ENCODE assay signal across 18 cellular contexts in the genomic region with DNA sequence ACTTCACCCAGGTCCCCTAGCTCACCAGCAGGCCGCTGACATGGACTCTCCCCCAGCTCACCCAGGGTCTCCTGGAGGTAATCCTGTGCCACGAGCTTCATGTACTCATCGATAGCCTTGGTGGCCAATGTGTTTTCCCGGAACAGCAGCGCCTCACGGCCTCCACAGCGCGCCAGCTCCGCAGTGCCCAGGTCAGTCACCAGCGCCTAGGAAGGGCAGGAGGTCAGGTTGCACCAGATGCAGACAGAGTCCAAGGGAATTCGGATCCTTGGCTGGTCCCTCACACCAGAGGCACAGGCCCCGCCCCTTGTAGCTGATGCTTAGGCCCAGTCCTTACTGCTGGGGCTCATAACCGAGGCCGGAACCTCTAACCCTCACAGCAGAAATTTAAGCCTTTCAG. TPM values are rescaled to one million over a fixed set of nuclear protein-coding genes. Genes with fewer than 3 reads are reported as not detected.
"Had no signal": no experiment of that assay in that cellular context is flagged by ENCODE, and none has a peak within 500 bp of the region (broad histone marks: within the 10 kb centered on the region; RNA-seq: fewer than 3 reads in every experiment).

No MANE protein-coding gene starts in this region.

- H3K4me3 ChIP-seq: mucosa of descending colon, right lobe of liver had no signal

- H3K36me3 ChIP-seq: right lobe of liver, transverse colon had no signal

- H3K4me3 Mint-ChIP-seq: activated B cell treated with CpG ODN at 0.5 μM for 24 hours; activated CD4-positive, alpha-beta T cell treated with anti-CD3 and anti-CD28 coated beads, Interleukin-2, amount 10 ng/mL, durations not matched to agents 7 days and 5 days; activated naive CD4-positive, alpha-beta T cell treated with anti-CD3 and anti-CD28 coated beads, Interleukin-2, amount 50 U/mL, for 24 hours; immature natural killer cell; naive thymus-derived CD8-positive, alpha-beta T cell; stimulated activated naive B cell treated with anti-CD40 and anti-IgM and Interleukin-4, amounts not matched to agents 10 μg/mL and 1 μg/mL and 100 μg/mL, for 72 hours had no signal

- ATAC-seq: heart right ventricle, psoas muscle had no signal

- H3K9me3 ChIP-seq: heart right ventricle, mucosa of descending colon, psoas muscle, right lobe of liver, spleen, transverse colon had no signal

- H3K4me1 Mint-ChIP-seq: activated B cell treated with CpG ODN at 0.5 μM for 24 hours had no signal

- H3K27ac ChIP-seq: heart right ventricle, psoas muscle, right lobe of liver, spleen, transverse colon had no signal

- DNase-seq: activated B cell treated with CpG ODN at 0.5 μM for 24 hours; activated CD4-positive, alpha-beta T cell treated with anti-CD3 and anti-CD28 coated beads, Interleukin-2, amount 10 ng/mL, durations not matched to agents 7 days and 5 days; activated effector memory CD4-positive, alpha-beta T cell treated with Interleukin-2 at 50 U/mL for 16 hours; foreskin melanocyte; heart right ventricle; immature natural killer cell; occipital lobe; spleen; stimulated activated naive B cell treated with anti-CD40 and anti-IgM and Interleukin-4, amounts not matched to agents 10 μg/mL and 1 μg/mL and 100 μg/mL, for 72 hours; transverse colon had no signal

- H3K27me3 Mint-ChIP-seq: activated B cell treated with CpG ODN at 0.5 μM for 24 hours; activated CD4-positive, alpha-beta T cell treated with anti-CD3 and anti-CD28 coated beads, Interleukin-2, amount 10 ng/mL, durations not matched to agents 7 days and 5 days; activated naive CD4-positive, alpha-beta T cell treated with anti-CD3 and anti-CD28 coated beads, Interleukin-2, amount 50 U/mL, for 24 hours; naive thymus-derived CD8-positive, alpha-beta T cell; stimulated activated naive B cell treated with anti-CD40 and anti-IgM and Interleukin-4, amounts not matched to agents 10 μg/mL and 1 μg/mL and 100 μg/mL, for 72 hours had no signal

- H3K27me3 ChIP-seq: right lobe of liver had no signal

- H3K27ac Mint-ChIP-seq: activated B cell treated with CpG ODN at 0.5 μM for 24 hours; activated CD4-positive, alpha-beta T cell treated with anti-CD3 and anti-CD28 coated beads, Interleukin-2, amount 10 ng/mL, durations not matched to agents 7 days and 5 days; activated naive CD4-positive, alpha-beta T cell treated with anti-CD3 and anti-CD28 coated beads, Interleukin-2, amount 50 U/mL, for 24 hours; stimulated activated naive B cell treated with anti-CD40 and anti-IgM and Interleukin-4, amounts not matched to agents 10 μg/mL and 1 μg/mL and 100 μg/mL, for 72 hours had no signal

- H3K9me3 Mint-ChIP-seq: activated B cell treated with CpG ODN at 0.5 μM for 24 hours; activated CD4-positive, alpha-beta T cell treated with anti-CD3 and anti-CD28 coated beads, Interleukin-2, amount 10 ng/mL, durations not matched to agents 7 days and 5 days; activated naive CD4-positive, alpha-beta T cell treated with anti-CD3 and anti-CD28 coated beads, Interleukin-2, amount 50 U/mL, for 24 hours; immature natural killer cell; naive thymus-derived CD8-positive, alpha-beta T cell; stimulated activated naive B cell treated with anti-CD40 and anti-IgM and Interleukin-4, amounts not matched to agents 10 μg/mL and 1 μg/mL and 100 μg/mL, for 72 hours had no signal

RNA-seq across cellular contexts. Expression of gene RASAL3, which starts 7.9 kb away (rescaled TPM):
- total RNA-seq: bronchial epithelial cell had no signal

RNA-seq across cellular contexts. Expression of gene PGLYRP2, which starts 22.9 kb away (rescaled TPM):
- total RNA-seq: activated B cell treated with CpG ODN at 0.5 μM for 24 hours; activated CD8-positive, alpha-beta memory T cell treated with anti-CD3 and anti-CD28 coated beads for 36 hours; bronchial epithelial cell; heart right ventricle; mucosa of descending colon; occipital lobe; psoas muscle; subcutaneous adipose tissue; transverse colon had no signal
- polyA plus RNA-seq: heart right ventricle, psoas muscle had no signal

RNA-seq across cellular contexts. Expression of gene CYP4F22, which starts 51.9 kb away (rescaled TPM):
- total RNA-seq: activated B cell treated with CpG ODN at 0.5 μM for 24 hours, bronchial epithelial cell, heart right ventricle, occipital lobe, transverse colon had no signal
- polyA plus RNA-seq: heart right ventricle had no signal
